ENCODE assay signal across 14 cellular contexts in genomic region chr4:144967161-144967560, GRCh38.
A peak's percentile ranks its signal among the peaks of the same experiment; 100 is the strongest.
DNase-seq lines count a peak whose midpoint lies in the region; ATAC-seq and TF ChIP-seq lines count a peak whose summit lies in the region.
"Had no signal": no experiment of that assay in that cellular context is flagged by ENCODE, and none has a peak within 500 bp of the region (broad histone marks: within the 10 kb centered on the region; RNA-seq: fewer than 3 reads in every experiment).

No MANE protein-coding gene starts in this region.

- no peak for DNase-seq in mesothelial cell of epicardium (ENCODE audit: low spot score in 2 of 2, unreplicated experiment in 2 of 2)
- no peak for DNase-seq in NCI-H146 (lab: John Stamatoyannopoulos, UW)
- DNase-seq in left ventricle myocardium superior = no peak
- no peak for DNase-seq in naive thymus-derived CD4-positive, alpha-beta T cell
- DNase-seq: activated T-cell treated with anti-CD3 and anti-CD28 coated beads, Interleukin-2, amount 50 U/mL, for 72 hours; body of pancreas; DMS153; NCI-H345; WERI-Rb-1 had no signal

- H3K4me1 Mint-ChIP-seq in mesothelial cell of epicardium = no peaks in the 10 kb centered on the region
- peaks cover 0 to 5% (median 0%) of the 10 kb centered on the region in 7 donors for H3K4me1 Mint-ChIP-seq in naive thymus-derived CD4-positive, alpha-beta T cell

- no peak overlapping the region for H3K4me3 Mint-ChIP-seq in mesothelial cell of epicardium
- H3K4me3 Mint-ChIP-seq in naive thymus-derived CD4-positive, alpha-beta T cell = no peak overlapping the region
- H3K4me3 Mint-ChIP-seq: activated T-cell treated with anti-CD3 and anti-CD28 coated beads, Interleukin-2, amount 50 U/mL, for 72 hours had no signal

- no peaks in the 10 kb centered on the region for H3K27me3 Mint-ChIP-seq in mesothelial cell of epicardium (ENCODE audit: low read depth)
- H3K27me3 Mint-ChIP-seq in naive thymus-derived CD4-positive, alpha-beta T cell = no peaks in the 10 kb centered on the region

- CTCF ChIA-PET in naive thymus-derived CD4-positive, alpha-beta T cell (lab: Charles Lee) = no interaction called here

- H3K4me1 ChIP-seq in naive thymus-derived CD4-positive, alpha-beta T cell (ENCODE audit: control insufficient read depth in 2 of 2, insufficient read depth in 2 of 2, low read length in 2 of 2) = no peaks in the 10 kb centered on the region
- H3K4me1 ChIP-seq: body of pancreas had no signal

- ATAC-seq in GM18498 (IDR thresholded peaks at IDR 0.05; ENCODE audit: unreplicated experiment) (peak; percentile 73), GM19455 (IDR thresholded peaks at IDR 0.05; ENCODE audit: unreplicated experiment) (peak; percentile 73), HG02840 (IDR thresholded peaks at IDR 0.05; ENCODE audit: low FRiP score, unreplicated experiment) (peak; percentile 60), HG03460 (IDR thresholded peaks at IDR 0.05; ENCODE audit: unreplicated experiment) (peak; percentile 65), left ventricle myocardium superior (no peak)
- no peak for ATAC-seq in naive thymus-derived CD4-positive, alpha-beta T cell
- ATAC-seq: activated T-cell treated with anti-CD3 and anti-CD28 coated beads, Interleukin-2, amount 50 U/mL, for 72 hours; body of pancreas; Right ventricle myocardium inferior had no signal

- no peak overlapping the region for H3K4me3 ChIP-seq in naive thymus-derived CD4-positive, alpha-beta T cell (ENCODE audit: low read length)
- H3K4me3 ChIP-seq: body of pancreas had no signal

- TF ChIP-seq CTCF in mesothelial cell of epicardium (IDR thresholded peaks at IDR 0.05; ENCODE audit: unreplicated experiment) = no peak

- no peaks in the 10 kb centered on the region for H3K36me3 Mint-ChIP-seq in mesothelial cell of epicardium
- H3K36me3 Mint-ChIP-seq in naive thymus-derived CD4-positive, alpha-beta T cell = no peaks in the 10 kb centered on the region

- H3K9me3 Mint-ChIP-seq in mesothelial cell of epicardium = peaks cover 15% of the 10 kb centered on the region
- H3K9me3 Mint-ChIP-seq in naive thymus-derived CD4-positive, alpha-beta T cell = peaks cover 0 to 8% (median 2%) of the 10 kb centered on the region in 11 donors

- H3K27ac ChIP-seq in naive thymus-derived CD4-positive, alpha-beta T cell (ENCODE audit: low read depth, low read length) = no peak overlapping the region
- H3K27ac ChIP-seq: body of pancreas, WERI-Rb-1 had no signal

- intact Hi-C loops in left ventricle myocardium superior (cut with micrococcal nuclease) = no loop called here
- intact Hi-C loops in naive thymus-derived CD4-positive, alpha-beta T cell (cut with micrococcal nuclease) = no loop called here

- H3K27me3 ChIP-seq in naive thymus-derived CD4-positive, alpha-beta T cell (ENCODE audit: control insufficient read depth in 2 of 2, insufficient read depth in 2 of 2, low read length in 2 of 2) = no peaks in the 10 kb centered on the region
- H3K27me3 ChIP-seq: body of pancreas had no signal

- no peaks in the 10 kb centered on the region for H3K36me3 ChIP-seq in naive thymus-derived CD4-positive, alpha-beta T cell (ENCODE audit: control insufficient read depth in 2 of 3, insufficient read depth in 3 of 3, low read length in 3 of 3)
- H3K36me3 ChIP-seq: WERI-Rb-1 had no signal

- no peak overlapping the region for H3K27ac Mint-ChIP-seq in mesothelial cell of epicardium
- H3K27ac Mint-ChIP-seq in naive thymus-derived CD4-positive, alpha-beta T cell = no peak overlapping the region
- H3K27ac Mint-ChIP-seq: activated T-cell treated with anti-CD3 and anti-CD28 coated beads, Interleukin-2, amount 50 U/mL, for 72 hours had no signal

- POLR2A ChIA-PET in naive thymus-derived CD4-positive, alpha-beta T cell (lab: Charles Lee) = no interaction called here

- H3K9me3 ChIP-seq in naive thymus-derived CD4-positive, alpha-beta T cell (ENCODE audit: control insufficient read depth in 2 of 3, low read length in 3 of 3) = no peaks in the 10 kb centered on the region
- H3K9me3 ChIP-seq: body of pancreas had no signal

Comparison
In these comparisons a context has a peak if more than half of its experiments do, and no peak if none do; other contexts are left out.
1. ATAC-seq: peak in GM18498 (single experiment), GM19455 (single experiment), HG02840 (single experiment) and HG03460 (single experiment); none in left ventricle myocardium superior (single experiment) and naive thymus-derived CD4-positive, alpha-beta T cell (single experiment).